ENCODE assay signal across 18 cellular contexts in the genomic region with DNA sequence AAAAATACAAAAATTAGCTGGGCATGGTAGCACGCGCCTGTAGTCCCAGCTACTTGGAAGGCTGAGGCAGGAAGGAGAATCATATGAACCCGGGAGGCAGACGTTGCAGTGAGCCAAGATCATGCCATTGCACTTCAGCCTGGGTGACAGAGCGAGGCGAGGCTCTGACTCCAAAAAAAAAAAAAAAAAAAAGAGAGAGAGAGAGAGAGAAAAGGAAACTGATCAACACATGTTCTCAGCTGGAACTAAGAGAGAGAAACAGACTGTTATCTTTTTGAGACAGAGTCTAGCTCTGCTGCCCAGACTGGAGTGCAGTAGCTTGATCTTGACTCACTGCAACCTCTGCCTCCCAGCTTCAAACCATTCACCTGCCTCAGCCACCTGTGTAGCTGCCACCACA.
DNase-seq lines count a peak whose midpoint lies in the region; ATAC-seq and TF ChIP-seq lines count a peak whose summit lies in the region.
"Had no signal": no experiment of that assay in that cellular context is flagged by ENCODE, and none has a peak within 500 bp of the region (broad histone marks: within the 10 kb centered on the region; RNA-seq: fewer than 3 reads in every experiment).

No MANE protein-coding gene starts in this region.

- CTCF ChIA-PET in CD8-positive, alpha-beta T cell (lab: Charles Lee) = interaction anchor here (0.6 to 2.1 kb wide), 6 partner anchors 13 to 1577 kb away, joined by 3 to 6 read pairs (median 4); no protein-coding TSS in a partner anchor
- CTCF ChIA-PET in HEK293 (lab: Yijun Ruan, JAX) (interaction anchor here (0.7 to 5.2 kb wide), 4 partner anchors 9 to 55 kb away, joined by 3 to 64 read pairs (median 5); no protein-coding TSS in a partner anchor), A673 (lab: Charles Lee) (no interaction called here)

- no peak overlapping the region for H3K4me3 Mint-ChIP-seq in CD8-positive, alpha-beta T cell
- no peak overlapping the region for H3K4me3 Mint-ChIP-seq in endodermal cell
- no peak overlapping the region for H3K4me3 Mint-ChIP-seq in nephron progenitor cell

- no peak overlapping the region for H3K4me3 ChIP-seq in CD8-positive, alpha-beta T cell (ENCODE audit: low read depth, low read length)
- H3K4me3 ChIP-seq in HEK293 (ENCODE audit: low read depth, low read length) = no peak overlapping the region
- H3K4me3 ChIP-seq in endodermal cell (ENCODE audit: low read length) = no peak overlapping the region
- H3K4me3 ChIP-seq in A673 (ENCODE audit: low read depth, low read length, poor library complexity, severe bottlenecking) = no peak overlapping the region
- H3K4me3 ChIP-seq: coronary artery, left lung had no signal

- H3K9me3 ChIP-seq in CD8-positive, alpha-beta T cell (ENCODE audit: low read length) = no peaks in the 10 kb centered on the region
- H3K9me3 ChIP-seq in HEK293 (ENCODE audit: control insufficient read depth, insufficient read depth, low read depth, low read length) (no peaks in the 10 kb centered on the region), endodermal cell (ENCODE audit: control insufficient read depth, low read length) (no peaks in the 10 kb centered on the region), A673 (ENCODE audit: low read depth, low read length, poor library complexity, severe bottlenecking) (no peaks in the 10 kb centered on the region)
- H3K9me3 ChIP-seq: Caco-2, left lung had no signal

- peaks cover 25% of the 10 kb centered on the region for H3K4me1 Mint-ChIP-seq in CD8-positive, alpha-beta T cell (ENCODE audit: low read depth)
- H3K4me1 Mint-ChIP-seq in endodermal cell (peaks cover 21% of the 10 kb centered on the region), nephron progenitor cell (no peaks in the 10 kb centered on the region)

- no peak for TF ChIP-seq CTCF in CD8-positive, alpha-beta T cell (IDR thresholded peaks at IDR 0.05)
- TF ChIP-seq CTCF in HEK293 (tag by site-specific recombination; IDR thresholded peaks at IDR 0.05) (no peak), endodermal cell (conservative IDR thresholded peaks at IDR 0.05) (no peak), nephron progenitor cell (IDR thresholded peaks at IDR 0.05) (no peak), A673 (conservative IDR thresholded peaks at IDR 0.05; ENCODE audit: low read depth, low read length) (no peak)

- intact Hi-C loops in CD8-positive, alpha-beta T cell (cut with DNase I, micrococcal nuclease) = no loop called here
- intact Hi-C loops in A673 (cut with micrococcal nuclease; ENCODE audit: unreplicated experiment) = no loop called here

- H3K27me3 Mint-ChIP-seq in CD8-positive, alpha-beta T cell (ENCODE audit: low read depth) = no peaks in the 10 kb centered on the region
- H3K27me3 Mint-ChIP-seq in endodermal cell (ENCODE audit: insufficient read depth) (no peaks in the 10 kb centered on the region), nephron progenitor cell (ENCODE audit: low read depth, poor library complexity) (no peaks in the 10 kb centered on the region)

- H3K4me1 ChIP-seq in CD8-positive, alpha-beta T cell (ENCODE audit: insufficient read depth, low read length) = no peaks in the 10 kb centered on the region
- H3K4me1 ChIP-seq in HEK293 (ENCODE audit: control insufficient read depth, insufficient read depth, low read length) = peaks cover 11% of the 10 kb centered on the region; the same call in 1 of the 2 replicates
- peaks cover 2% of the 10 kb centered on the region for H3K4me1 ChIP-seq in endodermal cell (ENCODE audit: control insufficient read depth, insufficient read depth, low read length)
- H3K4me1 ChIP-seq in A673 (ENCODE audit: insufficient read depth, low read length, poor library complexity, severe bottlenecking) = no peaks in the 10 kb centered on the region

- DNase-seq in CD8-positive, alpha-beta T cell = no peak
- DNase-seq in endodermal cell (no peak), nephron progenitor cell (no peak), NCI-H524 treated with DMSO at 0.1 percent for 48 hours (lab: John Stamatoyannopoulos, UW) (no peak), A673 (ENCODE audit: low spot score) (no peak)
- DNase-seq in stimulated activated CD4-positive, alpha-beta T cell treated with anti-CD3 and anti-CD28 coated beads, Interleukin-4, amount 100 ng/mL, for 24 hours = no peak
- DNase-seq: brain microvascular endothelial cell; Caco-2; head of caudate nucleus; Karpas-422; left lung; MV-4-11; NCI-H1694 treated with DMSO at 0.1 percent for 48 hours; NCI-H774; stimulated activated CD4-positive, alpha-beta T cell treated with anti-CD3 and anti-CD28 coated beads, Interleukin-1b, Interleukin-23, amount 100 ng/mL, for 48 hours; stimulated activated naive CD4-positive, alpha-beta T cell had no signal

- H3K27me3 ChIP-seq in CD8-positive, alpha-beta T cell (ENCODE audit: insufficient read depth, low read length) = no peaks in the 10 kb centered on the region
- H3K27me3 ChIP-seq in endodermal cell (ENCODE audit: control insufficient read depth, insufficient read depth, low read length, poor library complexity, severe bottlenecking) (no peaks in the 10 kb centered on the region), A673 (replicated peaks; ENCODE audit: insufficient read depth, low read depth, low read length, poor library complexity) (no peaks in the 10 kb centered on the region)
- H3K27me3 ChIP-seq: brain microvascular endothelial cell, left lung had no signal

- peak overlapping the region; percentile 70 for H3K27ac Mint-ChIP-seq in CD8-positive, alpha-beta T cell
- peak overlapping the region; percentile 80 for H3K27ac Mint-ChIP-seq in endodermal cell
- peak overlapping the region; percentile 90 for H3K27ac Mint-ChIP-seq in nephron progenitor cell

- peaks cover 61% of the 10 kb centered on the region for H3K36me3 Mint-ChIP-seq in CD8-positive, alpha-beta T cell
- peaks cover 44% of the 10 kb centered on the region for H3K36me3 Mint-ChIP-seq in endodermal cell (ENCODE audit: low read depth)
- peaks cover 69% of the 10 kb centered on the region for H3K36me3 Mint-ChIP-seq in nephron progenitor cell (ENCODE audit: low read depth)

- H3K36me3 ChIP-seq in CD8-positive, alpha-beta T cell (ENCODE audit: insufficient read depth, low read length) = no peaks in the 10 kb centered on the region
- H3K36me3 ChIP-seq in HEK293 (ENCODE audit: control insufficient read depth in 2 of 2, insufficient read depth in 1 of 2, low read length in 2 of 2) (peaks cover 21 to 26% of the 10 kb centered on the region in 2 experiments), endodermal cell (ENCODE audit: control insufficient read depth, insufficient read depth, low read length) (peaks cover 59% of the 10 kb centered on the region), A673 (ENCODE audit: insufficient read depth, low read length, poor library complexity, severe bottlenecking) (no peaks in the 10 kb centered on the region)

- H3K27ac ChIP-seq in CD8-positive, alpha-beta T cell (ENCODE audit: low read depth, low read length) = no peak overlapping the region
- no peak overlapping the region for H3K27ac ChIP-seq in HEK293 (ENCODE audit: extremely low read depth, low read depth, low read length)
- H3K27ac ChIP-seq in endodermal cell (ENCODE audit: low read depth, low read length) = no peak overlapping the region
- no peak overlapping the region for H3K27ac ChIP-seq in A673 (ENCODE audit: low read depth, low read length, poor library complexity, severe bottlenecking)
- H3K27ac ChIP-seq: brain microvascular endothelial cell, coronary artery, left lung had no signal

- BruUV-seq in A673 (replicated peaks; lab: Mats Ljungman, UMichigan) = no TSS peak

- 92 to 96% methylated on average over 4 to 6 of the region's 6 CpGs for WGBS in endodermal cell (ENCODE audit: insufficient coverage in 1 of 2, insufficient read length in 1 of 2), 2 experiments

- POLR2A ChIA-PET in CD8-positive, alpha-beta T cell (lab: Charles Lee) = interaction anchor here (0.6 to 1.1 kb wide), 3 partner anchors 13 to 119 kb away, joined by 3 to 4 read pairs (median 4); no protein-coding TSS in a partner anchor
- POLR2A ChIA-PET in HEK293 (lab: Yijun Ruan, JAX) (no interaction called here), A673 (lab: Charles Lee; ENCODE audit: low non-redundant PET) (no interaction called here)

- ATAC-seq in CD8-positive, alpha-beta T cell = no peak
- ATAC-seq: left lung had no signal

- no peak overlapping the region for H3K9ac ChIP-seq in endodermal cell (ENCODE audit: extremely low read depth, low read length, poor library complexity, severe bottlenecking)

- H3K9me3 Mint-ChIP-seq in CD8-positive, alpha-beta T cell = no peaks in the 10 kb centered on the region
- no peaks in the 10 kb centered on the region for H3K9me3 Mint-ChIP-seq in endodermal cell
- H3K9me3 Mint-ChIP-seq in nephron progenitor cell = peaks cover 3% of the 10 kb centered on the region

TF ChIP-seq in HEK293, 187 proteins besides CTCF, POLR2A, EP300 and RAD21:
- TF ChIP-seq, protein P1, sequence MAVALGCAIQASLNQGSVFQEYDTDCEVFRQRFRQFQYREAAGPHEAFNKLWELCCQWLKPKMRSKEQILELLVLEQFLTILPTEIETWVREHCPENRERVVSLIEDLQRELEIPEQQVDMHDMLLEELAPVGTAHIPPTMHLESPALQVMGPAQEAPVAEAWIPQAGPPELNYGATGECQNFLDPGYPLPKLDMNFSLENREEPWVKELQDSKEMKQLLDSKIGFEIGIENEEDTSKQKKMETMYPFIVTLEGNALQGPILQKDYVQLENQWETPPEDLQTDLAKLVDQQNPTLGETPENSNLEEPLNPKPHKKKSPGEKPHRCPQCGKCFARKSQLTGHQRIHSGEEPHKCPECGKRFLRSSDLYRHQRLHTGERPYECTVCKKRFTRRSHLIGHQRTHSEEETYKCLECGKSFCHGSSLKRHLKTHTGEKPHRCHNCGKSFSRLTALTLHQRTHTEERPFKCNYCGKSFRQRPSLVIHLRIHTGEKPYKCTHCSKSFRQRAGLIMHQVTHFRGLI (tag by site-specific recombination; IDR thresholded peaks at IDR 0.05) = no peak
- TF ChIP-seq ZNF121 (tag by site-specific recombination; IDR thresholded peaks at IDR 0.05) (no peak), ZNF596 (tag by site-specific recombination; IDR thresholded peaks at IDR 0.05) (peak; percentile 69), ZSCAN23 (tag by site-specific recombination; IDR thresholded peaks at IDR 0.05) (no peak), ZNF521 (tag by site-specific recombination; IDR thresholded peaks at IDR 0.05) (no peak), ZNF221 (tag by site-specific recombination; IDR thresholded peaks at IDR 0.05; ENCODE audit: borderline replicate concordance) (no peak), ZNF248 (tag by site-specific recombination; IDR thresholded peaks at IDR 0.05) (no peak), ZBTB17 (tag by site-specific recombination; IDR thresholded peaks at IDR 0.05) (no peak)
- TF ChIP-seq, protein P2, sequence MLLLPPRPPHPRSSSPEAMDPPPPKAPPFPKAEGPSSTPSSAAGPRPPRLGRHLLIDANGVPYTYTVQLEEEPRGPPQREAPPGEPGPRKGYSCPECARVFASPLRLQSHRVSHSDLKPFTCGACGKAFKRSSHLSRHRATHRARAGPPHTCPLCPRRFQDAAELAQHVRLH (tag by site-specific recombination; IDR thresholded peaks at IDR 0.05) = no peak
